18 cellular contexts compared by ENCODE assay signal in the genomic region with DNA sequence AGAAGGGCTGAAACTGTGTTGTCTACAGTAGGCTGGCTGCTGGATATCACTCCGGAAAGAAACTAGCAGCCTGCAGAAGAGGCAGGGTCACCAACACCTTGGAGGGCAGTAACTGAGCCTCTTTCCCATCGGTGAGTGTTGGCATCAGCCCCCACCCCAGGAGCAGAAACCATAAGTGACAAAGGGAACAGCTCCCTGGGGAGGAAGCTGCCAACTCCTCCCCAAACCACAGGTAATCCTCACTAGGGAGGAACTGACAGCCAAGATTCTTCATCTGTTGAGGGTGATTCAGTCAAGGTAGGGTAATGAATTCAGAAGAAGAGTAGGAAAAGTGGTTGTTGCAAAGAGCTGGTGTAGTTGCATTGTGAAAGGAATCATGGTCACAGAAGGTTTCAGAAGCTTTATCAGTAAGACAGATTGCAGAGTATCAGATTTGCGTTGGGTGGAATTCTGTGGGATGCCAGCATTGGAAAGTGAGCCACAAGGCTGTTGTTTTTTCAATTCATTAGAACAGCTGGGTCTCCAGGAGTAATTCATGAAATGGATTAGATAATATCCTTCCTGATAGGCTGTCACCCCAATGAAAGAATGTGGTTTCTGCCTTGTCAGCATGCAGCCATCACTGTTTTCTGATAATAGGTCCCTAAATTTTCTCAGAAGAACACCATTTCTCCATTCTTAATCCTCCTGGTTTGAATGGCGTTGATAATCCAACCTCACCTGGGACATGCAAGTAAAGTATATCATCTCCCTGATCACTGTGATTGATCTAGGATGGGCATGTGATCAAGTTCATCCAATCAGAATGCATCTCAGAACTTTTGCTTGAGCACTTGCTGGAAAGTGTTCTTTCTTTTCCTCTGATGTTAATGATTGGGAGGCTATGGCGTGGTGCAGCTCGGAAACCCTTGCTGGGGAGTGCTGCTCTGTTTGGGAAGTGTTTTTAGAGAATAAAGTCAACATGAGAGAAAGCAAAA.
"Had no signal": no experiment of that assay in that cellular context is flagged by ENCODE, and none has a peak within 500 bp of the region (broad histone marks: within the 10 kb centered on the region; RNA-seq: fewer than 3 reads in every experiment).

No MANE protein-coding gene starts in this region.

- H3K36me3 ChIP-seq: adrenal gland, thyroid gland had no signal

- H3K4me1 ChIP-seq: adrenal gland, thyroid gland had no signal

- H3K27me3 ChIP-seq: thyroid gland had no signal

- H3K27ac ChIP-seq: adrenal gland, dorsolateral prefrontal cortex, thyroid gland had no signal

- H3K9me3 ChIP-seq: thyroid gland had no signal

- H3K4me3 ChIP-seq: adrenal gland, dorsolateral prefrontal cortex, lung, thyroid gland had no signal

- DNase-seq: activated CD4-positive, alpha-beta memory T cell treated with anti-CD3 and anti-CD28 coated beads for 36 hours; activated CD4-positive, alpha-beta T cell treated with anti-CD3 and anti-CD28 coated beads for 36 hours; activated gamma-delta T cell treated with Interleukin-2 at 50 U/mL for 16 hours; activated T-cell treated with anti-CD3 and anti-CD28 coated beads for 4 hours; dorsolateral prefrontal cortex; erythroblast; foreskin melanocyte; glutamatergic neuron; hypothalamus; islet precursor cell; nephron progenitor cell; nucleus accumbens; posterior cingulate gyrus; stimulated activated CD8-positive, alpha-beta memory T cell treated with anti-CD3 and anti-CD28 coated beads, Interleukin-4, amount 100 ng/mL, for 48 hours; stimulated activated naive CD4-positive, alpha-beta T cell; thyroid gland had no signal
